ENCODE assay signal across 15 cellular contexts in genomic region chr5:100771181-100771580, GRCh38.
DNase-seq lines count a peak whose midpoint lies in the region; ATAC-seq and TF ChIP-seq lines count a peak whose summit lies in the region.
"Had no signal": no experiment of that assay in that cellular context is flagged by ENCODE, and none has a peak within 500 bp of the region (broad histone marks: within the 10 kb centered on the region; RNA-seq: fewer than 3 reads in every experiment).

No MANE protein-coding gene starts in this region.

- DNase-seq in stimulated activated CD4-positive, alpha-beta T cell treated with anti-CD3 and anti-CD28 coated beads, Interleukin-2, amount 100 ng/mL, for 24 hours: no peak
- DNase-seq in foreskin fibroblast: no peak
- DNase-seq in T-helper 17 cell: no peak
- DNase-seq in substantia nigra (lab: John Stamatoyannopoulos, UW): no peak
- DNase-seq: CD4-positive, CD25-positive, alpha-beta regulatory T cell; NCI-H1694; NCI-H2081; NCI-H446; NCI-H526; PC-3; Right ventricle myocardium superior had no signal

- ATAC-seq in GM18520 (IDR thresholded peaks at IDR 0.05; ENCODE audit: unreplicated experiment) (peak; percentile 68), GM21390 (IDR thresholded peaks at IDR 0.05; ENCODE audit: unreplicated experiment) (peak; percentile 61), HG03571 (IDR thresholded peaks at IDR 0.05; ENCODE audit: unreplicated experiment) (peak; percentile 56), T-helper 17 cell (no peak)
- ATAC-seq: PC-3 had no signal

- H3K4me3 ChIP-seq in foreskin fibroblast (ENCODE audit: low read depth in 1 of 2, low read length in 2 of 2): no peak overlapping the region

- peaks cover 3% of the 10 kb centered on the region for H3K36me3 Mint-ChIP-seq in T-helper 17 cell (ENCODE audit: low read depth)
- H3K36me3 Mint-ChIP-seq: CD4-positive, CD25-positive, alpha-beta regulatory T cell; IgD-negative memory B cell had no signal

- H3K4me1 Mint-ChIP-seq in T-helper 17 cell: no peaks in the 10 kb centered on the region

- H3K4me3 Mint-ChIP-seq in T-helper 17 cell: no peak overlapping the region
- H3K4me3 Mint-ChIP-seq: CD4-positive, CD25-positive, alpha-beta regulatory T cell; IgD-negative memory B cell had no signal

- no peaks in the 10 kb centered on the region for H3K27me3 Mint-ChIP-seq in T-helper 17 cell
- H3K27me3 Mint-ChIP-seq: CD4-positive, CD25-positive, alpha-beta regulatory T cell; IgD-negative memory B cell had no signal

- TF ChIP-seq CTCF in foreskin fibroblast (IDR thresholded peaks at IDR 0.05; ENCODE audit: low read depth, low read length): no peak

- no peak overlapping the region for H3K27ac ChIP-seq in substantia nigra (ENCODE audit: low read depth, low read length, poor library complexity, severe bottlenecking)

- no peaks in the 10 kb centered on the region for H3K9me3 ChIP-seq in T-helper 17 cell (ENCODE audit: control insufficient read depth, low read length, poor library complexity, severe bottlenecking)

- no peak overlapping the region for H3K27ac Mint-ChIP-seq in T-helper 17 cell
- H3K27ac Mint-ChIP-seq: CD4-positive, CD25-positive, alpha-beta regulatory T cell; IgD-negative memory B cell had no signal
